Comparison of ENCODE assay signal across 26 cellular contexts in genomic region chr12:62597253-62597652, GRCh38.
"Had no signal": no experiment of that assay in that cellular context is flagged by ENCODE, and none has a peak within 500 bp of the region (broad histone marks: within the 10 kb centered on the region; RNA-seq: fewer than 3 reads in every experiment).

No MANE protein-coding gene starts in this region.

- H3K4me3 ChIP-seq: colonic mucosa, esophagus squamous epithelium, gastrocnemius medialis, heart right ventricle, left ventricle myocardium inferior, lower lobe of right lung, mucosa of descending colon had no signal

- DNase-seq: colonic mucosa; cortex of kidney; effector CD8-positive, alpha-beta T cell; effector memory CD8-positive, alpha-beta T cell; endodermal cell; erythroblast; esophagus squamous epithelium; foreskin fibroblast; foreskin melanocyte; gastrocnemius medialis; glutamatergic neuron; head of caudate nucleus; heart right ventricle; hippocampal formation; left cardiac atrium; left ventricle myocardium inferior; lower lobe of right lung; mesenchymal stem cell; mucosa of descending colon had no signal

- H3K27ac Mint-ChIP-seq: dendritic cell treated with granulocyte-macrophage colony-stimulating factor and Interleukin-4, amounts not matched to agents 40 ng/mL and 50 ng/mL, for 4 days; endodermal cell; mesothelial cell of epicardium had no signal

- H3K4me1 ChIP-seq: colonic mucosa had no signal

- H3K36me3 ChIP-seq: colonic mucosa had no signal

- FAIRE-seq: endometrium, islet of Langerhans, keratinocyte had no signal

- ATAC-seq: effector memory CD8-positive, alpha-beta T cell; esophagus mucosa; gastrocnemius medialis; heart right ventricle; left cardiac atrium; lower lobe of right lung; mucosa of descending colon had no signal

- H3K9me3 ChIP-seq: colonic mucosa, esophagus squamous epithelium, gastrocnemius medialis, heart right ventricle, left ventricle myocardium inferior, lower lobe of right lung, mucosa of descending colon had no signal

- H3K4me3 Mint-ChIP-seq: dendritic cell treated with granulocyte-macrophage colony-stimulating factor and Interleukin-4, amounts not matched to agents 40 ng/mL and 50 ng/mL, for 4 days; effector memory CD8-positive, alpha-beta T cell; endodermal cell; mesothelial cell of epicardium had no signal

- H3K27ac ChIP-seq: colonic mucosa, epithelial cell of prostate, esophagus squamous epithelium, gastrocnemius medialis, heart right ventricle, left ventricle myocardium inferior, lower lobe of right lung had no signal

- H3K27me3 Mint-ChIP-seq: dendritic cell treated with granulocyte-macrophage colony-stimulating factor and Interleukin-4, amounts not matched to agents 40 ng/mL and 50 ng/mL, for 4 days; effector memory CD8-positive, alpha-beta T cell had no signal

- H3K36me3 Mint-ChIP-seq: mesothelial cell of epicardium had no signal

- H3K27me3 ChIP-seq: colonic mucosa, esophagus squamous epithelium, gastrocnemius medialis, heart right ventricle had no signal

- H3K9me3 Mint-ChIP-seq: dendritic cell treated with granulocyte-macrophage colony-stimulating factor and Interleukin-4, amounts not matched to agents 40 ng/mL and 50 ng/mL, for 4 days; effector memory CD8-positive, alpha-beta T cell; endodermal cell; mesothelial cell of epicardium had no signal
